In genomic region chr17:72361892-72362291, GRCh38 we compare ENCODE assay signal across 1 cellular context.
TF ChIP-seq lines count a peak whose summit lies in the region.

No MANE protein-coding gene starts in this region.

TF ChIP-seq in IMR-90, 13 proteins besides CTCF, POLR2A, EP300 and RAD21:
- TF ChIP-seq CHD1 (IDR thresholded peaks at IDR 0.05; ENCODE audit: low read depth, low read length) (no peak), MAFK (IDR thresholded peaks at IDR 0.05; ENCODE audit: low read depth, low read length) (no peak), NFE2L2 (IDR thresholded peaks at IDR 0.05; ENCODE audit: low read depth, low read length) (no peak), FOS (IDR thresholded peaks at IDR 0.05; ENCODE audit: low read depth, low read length) (no peak), CEBPB (IDR thresholded peaks at IDR 0.05; ENCODE audit: low read depth, low read length) (no peak)
